8 cellular contexts compared by ENCODE assay signal in the genomic region with DNA sequence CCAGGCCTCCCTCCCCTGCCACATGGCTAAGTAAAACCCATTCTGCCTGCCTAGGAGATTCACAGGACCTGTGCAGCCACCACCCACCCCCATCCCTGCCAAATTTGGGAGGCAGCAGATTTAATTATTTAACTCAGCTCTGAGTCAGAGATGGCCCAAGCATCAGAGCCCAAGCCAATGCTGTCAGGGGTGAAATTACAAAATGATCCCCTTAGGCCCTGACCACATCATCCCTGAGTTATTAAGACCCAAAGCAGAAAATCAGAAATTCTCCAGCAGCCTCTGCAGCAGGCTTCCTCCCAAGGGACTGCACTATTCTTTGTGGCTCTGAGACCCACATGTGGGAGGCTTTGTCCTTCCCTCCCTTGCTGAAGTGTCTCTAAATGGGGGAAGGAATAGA. TPM values are rescaled to one million over a fixed set of nuclear protein-coding genes. Genes with fewer than 3 reads are reported as not detected.
A peak's percentile ranks its signal among the peaks of the same experiment; 100 is the strongest.
DNase-seq lines count a peak whose midpoint lies in the region; ATAC-seq and TF ChIP-seq lines count a peak whose summit lies in the region.

No MANE protein-coding gene starts in this region.

- no peaks in the 10 kb centered on the region for H3K36me3 ChIP-seq in BJ (ENCODE audit: control insufficient read depth, insufficient read depth, low read length)

- peak overlapping the region; percentile 72 for H3K27ac ChIP-seq in RWPE1

- H3K4me3 ChIP-seq in BJ (ENCODE audit: low read depth, low read length) = no peak overlapping the region

- CTCF ChIA-PET in BJ (lab: Yijun Ruan, JAX) = interaction anchor here (1.1 to 2.6 kb wide), 4 partner anchors 10 to 111 kb away, joined by 4 to 9 read pairs (median 8); no protein-coding TSS in a partner anchor
- CTCF ChIA-PET in RWPE1 (lab: Yijun Ruan, JAX) = no interaction called here

- no peaks in the 10 kb centered on the region for H3K27me3 ChIP-seq in BJ (ENCODE audit: control insufficient read depth, insufficient read depth, low read length)

- TF ChIP-seq POLR2A in GM18505 (IDR thresholded peaks at IDR 0.05; ENCODE audit: borderline replicate concordance, extremely low read depth, insufficient read depth, insufficient read length) = no peak

- TF ChIP-seq CTCF in BJ (IDR thresholded peaks at IDR 0.05; ENCODE audit: insufficient read depth, low read depth, low read length) (no peak), RWPE1 (conservative IDR thresholded peaks at IDR 0.05; ENCODE audit: low read depth) (no peak), omental fat pad (IDR thresholded peaks at IDR 0.05) (no peak)

- ATAC-seq in omental fat pad (ENCODE audit: low FRiP score) = peak; percentile 82
- no peak for ATAC-seq in GM18505 (IDR thresholded peaks at IDR 0.05; ENCODE audit: unreplicated experiment)

- DNase-seq in BJ (ENCODE audit: low read depth) = peak; percentile 85
- DNase-seq in RWPE1 (ENCODE audit: low spot score) = peak; percentile 82
- DNase-seq in fibroblast of peridontal ligament (ENCODE audit: extremely low read depth) = peak; percentile 96
- DNase-seq in omental fat pad (ENCODE audit: low spot score) = peak; percentile 51
- no peak for DNase-seq in activated effector memory CD4-positive, alpha-beta T cell treated with anti-CD3 and anti-CD28 coated beads, Interleukin-2, amount 50 U/mL, for 16 hours
- no peak for DNase-seq in activated CD4-positive, alpha-beta T cell treated with anti-CD3 and anti-CD28 coated beads, Interleukin-2, amount 50 U/mL, for 4 hours
- no peak for DNase-seq in inferior parietal cortex (ENCODE audit: extremely low spot score)

- POLR2A ChIA-PET in BJ (lab: Charles Lee) (no interaction called here), RWPE1 (lab: Yijun Ruan, JAX; ENCODE audit: low non-redundant PET) (no interaction called here)

RNA-seq across cellular contexts. Expression of a gene that starts 52.8 kb away (rescaled TPM):
- 29.1 and 60.6 TPM in 2 replicates for polyA plus RNA-seq in BJ (2011; rRNA removed)
- 16.2 and 18.0 TPM in 2 replicates for polyA minus RNA-seq in BJ (2011; rRNA and poly(A)+ RNA removed)
- total RNA-seq in omental fat pad = 10 to 100 TPM; 33.9 to 80.3 (median 70.7) TPM

Comparison
In these comparisons a context has a peak if more than half of its experiments do, and no peak if none do; other contexts are left out.
1. DNase-seq: peak in BJ (single experiment), RWPE1 (single experiment), fibroblast of peridontal ligament (single experiment) and omental fat pad (single experiment); none in activated effector memory CD4-positive, alpha-beta T cell treated with anti-CD3 and anti-CD28 coated beads, Interleukin-2, amount 50 U/mL, for 16 hours (single experiment), activated CD4-positive, alpha-beta T cell treated with anti-CD3 and anti-CD28 coated beads, Interleukin-2, amount 50 U/mL, for 4 hours (0 of 2) and inferior parietal cortex (single experiment).